ENCODE assay signal across 20 cellular contexts in the genomic region with DNA sequence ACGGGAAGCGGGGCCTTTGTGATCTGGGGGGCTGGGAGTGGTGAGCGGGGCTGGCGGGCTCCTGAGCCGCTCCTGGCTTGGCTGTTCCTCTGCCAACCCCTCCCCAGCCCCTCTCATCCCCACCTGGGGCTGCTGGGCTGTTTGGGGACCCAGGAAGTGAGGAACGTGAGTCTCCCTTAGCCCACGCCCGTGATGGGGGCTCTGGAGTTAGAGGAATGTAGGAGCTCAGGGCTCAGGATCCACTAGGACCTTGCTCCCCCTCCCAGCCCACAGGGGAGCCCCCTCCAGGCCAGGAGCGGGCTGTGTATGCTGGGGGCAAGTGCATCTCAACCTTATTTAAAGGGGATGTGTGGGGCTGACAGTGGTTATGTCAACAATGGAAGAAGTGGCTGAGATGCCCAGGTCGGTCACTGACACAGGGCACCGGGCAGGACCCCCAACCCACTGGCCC.
DNase-seq lines count a peak whose midpoint lies in the region; ATAC-seq, FAIRE-seq and TF ChIP-seq lines count a peak whose summit lies in the region.
"Had no signal": no experiment of that assay in that cellular context is flagged by ENCODE, and none has a peak within 500 bp of the region (broad histone marks: within the 10 kb centered on the region; RNA-seq: fewer than 3 reads in every experiment).

No MANE protein-coding gene starts in this region.

- H2AFZ ChIP-seq in DND-41 (ENCODE audit: low read depth, low read length): no peak overlapping the region

- TF ChIP-seq EP300 in sigmoid colon (IDR thresholded peaks at IDR 0.05): no peak

- H3K4me1 ChIP-seq in DND-41 (ENCODE audit: insufficient read depth, low read length): no peaks in the 10 kb centered on the region
- no peaks in the 10 kb centered on the region for H3K4me1 ChIP-seq in kidney (ENCODE audit: control insufficient read depth in 1 of 2, insufficient read depth in 1 of 2, low read depth in 1 of 2, low read length in 2 of 2)
- peaks cover 0 to 10% (median 4%) of the 10 kb centered on the region in 4 donors for H3K4me1 ChIP-seq in sigmoid colon
- H3K4me1 ChIP-seq: BLaER1 had no signal

- H3K36me3 ChIP-seq in DND-41 (ENCODE audit: insufficient read depth, low read length) (no peaks in the 10 kb centered on the region), kidney (ENCODE audit: control insufficient read depth in 1 of 2, insufficient read depth in 2 of 2, low read length in 2 of 2) (no peaks in the 10 kb centered on the region), sigmoid colon (no peaks in the 10 kb centered on the region)
- H3K36me3 ChIP-seq: BLaER1 had no signal

- H3K9ac ChIP-seq in DND-41 (ENCODE audit: low read depth, low read length) (no peak overlapping the region), kidney (ENCODE audit: low read length in 2 of 2) (no peak overlapping the region)
- H3K9ac ChIP-seq: BLaER1 had no signal

- peaks cover 3% of the 10 kb centered on the region for H3K4me1 Mint-ChIP-seq in WTC11
- no peaks in the 10 kb centered on the region for H3K4me1 Mint-ChIP-seq in T-helper 2 cell treated with Interferon-gamma antibody and Interleukin-4, amounts not matched to agents 5 μg/mL and 100 μg/mL, for 36 hours (ENCODE audit: low read depth)
- H3K4me1 Mint-ChIP-seq: CD8-positive, alpha-beta memory T cell had no signal

- no peak for TF ChIP-seq POLR2A in sigmoid colon (IDR thresholded peaks at IDR 0.05)

- POLR2A ChIA-PET in WTC11 (lab: Charles Lee): no interaction called here

- no peak overlapping the region for H3K4me3 ChIP-seq in DND-41 (ENCODE audit: low read depth in 1 of 2, low read length in 2 of 2)
- H3K4me3 ChIP-seq in kidney (ENCODE audit: low read length in 2 of 2): no peak overlapping the region
- H3K4me3 ChIP-seq in sigmoid colon: no peak overlapping the region
- H3K4me3 ChIP-seq: BLaER1, GM12878 had no signal

- H3K4me3 Mint-ChIP-seq in WTC11: no peak overlapping the region
- no peak overlapping the region for H3K4me3 Mint-ChIP-seq in T-helper 2 cell treated with Interferon-gamma antibody and Interleukin-4, amounts not matched to agents 5 μg/mL and 100 μg/mL, for 36 hours
- H3K4me3 Mint-ChIP-seq: CD8-positive, alpha-beta memory T cell had no signal

- FAIRE-seq in kidney (lab: Jason Lieb, UNC): no peak
- FAIRE-seq: D721Med, GM12878, H54 had no signal

- CTCF ChIA-PET in WTC11 (lab: Charles Lee): interaction anchor here (0.6 to 1.4 kb wide), 6 partner anchors 10 to 417 kb away, joined by 3 to 8 read pairs (median 3); no protein-coding TSS in a partner anchor

- H4K20me1 ChIP-seq in DND-41 (ENCODE audit: insufficient read depth, low read length): no peaks in the 10 kb centered on the region
- H4K20me1 ChIP-seq: BLaER1 had no signal

- H3K79me2 ChIP-seq in DND-41 (ENCODE audit: insufficient read depth, low read length): no peaks in the 10 kb centered on the region

- H3K27me3 ChIP-seq in DND-41 (ENCODE audit: insufficient read depth, low read length, poor library complexity) (peaks cover 6% of the 10 kb centered on the region), sigmoid colon (no peaks in the 10 kb centered on the region)
- H3K27me3 ChIP-seq: BLaER1 had no signal

- 65 to 68% methylated on average over 11 of the region's 11 CpGs for WGBS in sigmoid colon, 2 donors

- no peak overlapping the region for H3K27ac ChIP-seq in DND-41 (ENCODE audit: low read length)
- no peak overlapping the region for H3K27ac ChIP-seq in kidney (ENCODE audit: low read depth in 2 of 2, low read length in 2 of 2)
- H3K27ac ChIP-seq in sigmoid colon: no peak overlapping the region
- H3K27ac ChIP-seq: BLaER1 had no signal

- TF ChIP-seq CTCF in DND-41 (IDR thresholded peaks at IDR 0.05; ENCODE audit: borderline replicate concordance, extremely low read depth, low read length, poor library complexity, severe bottlenecking): no peak
- no peak for TF ChIP-seq CTCF in WTC11 (IDR thresholded peaks at IDR 0.05)
- TF ChIP-seq CTCF in kidney (IDR thresholded peaks at IDR 0.05; ENCODE audit: borderline replicate concordance, extremely low read depth, insufficient read depth): no peak
- no peak for TF ChIP-seq CTCF in sigmoid colon (IDR thresholded peaks at IDR 0.05)

- no peak for DNase-seq in DND-41
- DNase-seq in WTC11 (ENCODE audit: low spot score): no peak
- peak; percentile 51 for DNase-seq in kidney
- peak; percentile 55 for DNase-seq in sigmoid colon
- DNase-seq in T-helper 2 cell treated with Interferon-gamma antibody and Interleukin-4, amounts not matched to agents 5 μg/mL and 100 μg/mL, for 36 hours (ENCODE audit: low spot score): no peak
- DNase-seq in kidney glomerular epithelial cell (lab: John Stamatoyannopoulos, UW): no peak
- no peak for DNase-seq in stimulated activated CD4-positive, alpha-beta T cell treated with anti-CD3 and anti-CD28 coated beads, Interleukin-4, amount 100 ng/mL, for 24 hours
- DNase-seq: CD8-positive, alpha-beta memory T cell; DMS79; GDM1; NCI-H1417; NCI-H187 treated with DMSO at 0.1 percent for 48 hours; NCI-H446 treated with DMSO at 0.1 percent for 48 hours; NCI-H748 treated with DMSO at 0.1 percent for 48 hours; OCI-M1; SIG-M5 had no signal

- ATAC-seq in DND-41 (ENCODE audit: insufficient read depth, low read depth) (peak; percentile 24; the same call in 1 of the 3 replicates), WTC11 (peak; percentile 73)
- ATAC-seq: GM12878 had no signal

- no peak overlapping the region for H3K4me2 ChIP-seq in DND-41 (ENCODE audit: insufficient read depth, low read length)
- H3K4me2 ChIP-seq: BLaER1 had no signal

- H3K9me3 ChIP-seq in DND-41 (ENCODE audit: insufficient read depth, low read length, severe bottlenecking) (no peaks in the 10 kb centered on the region), kidney (ENCODE audit: control insufficient read depth in 1 of 2, low read length in 2 of 2) (peaks cover 0 to 4% of the 10 kb centered on the region in 2 donors), sigmoid colon (no peaks in the 10 kb centered on the region)
- H3K9me3 ChIP-seq: BLaER1 had no signal

- H3K9me3 Mint-ChIP-seq in WTC11: peaks cover 4% of the 10 kb centered on the region
- H3K9me3 Mint-ChIP-seq in T-helper 2 cell treated with Interferon-gamma antibody and Interleukin-4, amounts not matched to agents 5 μg/mL and 100 μg/mL, for 36 hours: no peaks in the 10 kb centered on the region

- no peaks in the 10 kb centered on the region for H3K27me3 Mint-ChIP-seq in WTC11 (ENCODE audit: low read depth)
- H3K27me3 Mint-ChIP-seq in T-helper 2 cell treated with Interferon-gamma antibody and Interleukin-4, amounts not matched to agents 5 μg/mL and 100 μg/mL, for 36 hours (ENCODE audit: low read depth): peaks cover 4% of the 10 kb centered on the region

- intact Hi-C loops in kidney (cut with DNase I) (no loop called here), sigmoid colon (cut with DNase I) (no loop called here)

- no peaks in the 10 kb centered on the region for H3K36me3 Mint-ChIP-seq in WTC11
- no peaks in the 10 kb centered on the region for H3K36me3 Mint-ChIP-seq in T-helper 2 cell treated with Interferon-gamma antibody and Interleukin-4, amounts not matched to agents 5 μg/mL and 100 μg/mL, for 36 hours (ENCODE audit: low read depth)
- H3K36me3 Mint-ChIP-seq: CD8-positive, alpha-beta memory T cell had no signal

- H3K27ac Mint-ChIP-seq in WTC11: no peak overlapping the region
- no peak overlapping the region for H3K27ac Mint-ChIP-seq in T-helper 2 cell treated with Interferon-gamma antibody and Interleukin-4, amounts not matched to agents 5 μg/mL and 100 μg/mL, for 36 hours
- H3K27ac Mint-ChIP-seq: CD8-positive, alpha-beta memory T cell had no signal

TF ChIP-seq in WTC11, 78 proteins besides CTCF, POLR2A, EP300 and RAD21:
- no peak for TF ChIP-seq SMAD3 (CRISPR knock-in tag; IDR thresholded peaks at IDR 0.05; ENCODE audit: borderline replicate concordance)
TF ChIP-seq in WTC11: peak in this region for 0.

Comparison
In these comparisons a context has a peak if more than half of its experiments do, and no peak if none do; other contexts are left out.
1. DNase-seq: peak in kidney (single experiment) and sigmoid colon (single experiment); none in DND-41 (single experiment), WTC11 (single experiment), T-helper 2 cell treated with Interferon-gamma antibody and Interleukin-4, amounts not matched to agents 5 μg/mL and 100 μg/mL, for 36 hours (single experiment), kidney glomerular epithelial cell (single experiment) and stimulated activated CD4-positive, alpha-beta T cell treated with anti-CD3 and anti-CD28 coated beads, Interleukin-4, amount 100 ng/mL, for 24 hours (single experiment).